In the genomic region with DNA sequence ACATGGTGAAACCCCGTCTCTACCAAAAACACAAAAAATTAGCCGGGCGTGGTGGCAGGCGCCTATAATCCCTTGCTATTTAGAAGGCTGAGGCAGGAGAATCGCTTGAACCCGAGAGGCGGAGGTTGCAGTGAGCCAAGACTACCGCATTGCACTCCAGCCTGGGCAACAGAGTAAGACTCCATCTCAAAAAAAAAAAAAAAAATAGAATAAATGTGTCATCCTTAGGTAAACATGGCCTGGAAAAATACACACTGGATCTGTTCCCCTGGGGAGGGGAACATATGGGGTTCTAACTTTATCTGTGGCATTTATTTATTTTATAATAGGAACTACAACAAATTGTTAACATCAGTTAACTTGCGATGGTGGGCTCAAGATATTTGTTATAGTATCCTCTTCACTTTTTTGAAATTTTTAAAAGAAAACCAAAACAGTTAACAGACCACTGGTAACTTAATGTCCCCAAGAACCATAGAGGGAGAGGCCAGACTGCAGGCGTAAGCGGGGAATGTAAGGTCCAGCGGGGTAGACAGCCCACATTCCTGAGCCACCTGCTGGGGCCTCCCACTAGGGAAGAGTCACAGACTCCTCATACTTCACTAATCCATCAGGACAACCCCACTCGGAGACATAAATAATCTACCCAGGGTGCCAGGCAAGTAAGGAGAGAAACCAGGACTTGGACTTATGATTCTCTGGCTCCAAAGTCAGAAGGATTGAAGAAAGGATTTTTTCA, we compare ENCODE assay signal across 1 cellular context.
A peak's percentile ranks its signal among the peaks of the same experiment; 100 is the strongest.
TF ChIP-seq lines count a peak whose summit lies in the region.

No MANE protein-coding gene starts in this region.

TF ChIP-seq in HepG2, 621 proteins besides CTCF, POLR2A, EP300 and RAD21 (continues in another document):
- TF ChIP-seq, protein P1, sequence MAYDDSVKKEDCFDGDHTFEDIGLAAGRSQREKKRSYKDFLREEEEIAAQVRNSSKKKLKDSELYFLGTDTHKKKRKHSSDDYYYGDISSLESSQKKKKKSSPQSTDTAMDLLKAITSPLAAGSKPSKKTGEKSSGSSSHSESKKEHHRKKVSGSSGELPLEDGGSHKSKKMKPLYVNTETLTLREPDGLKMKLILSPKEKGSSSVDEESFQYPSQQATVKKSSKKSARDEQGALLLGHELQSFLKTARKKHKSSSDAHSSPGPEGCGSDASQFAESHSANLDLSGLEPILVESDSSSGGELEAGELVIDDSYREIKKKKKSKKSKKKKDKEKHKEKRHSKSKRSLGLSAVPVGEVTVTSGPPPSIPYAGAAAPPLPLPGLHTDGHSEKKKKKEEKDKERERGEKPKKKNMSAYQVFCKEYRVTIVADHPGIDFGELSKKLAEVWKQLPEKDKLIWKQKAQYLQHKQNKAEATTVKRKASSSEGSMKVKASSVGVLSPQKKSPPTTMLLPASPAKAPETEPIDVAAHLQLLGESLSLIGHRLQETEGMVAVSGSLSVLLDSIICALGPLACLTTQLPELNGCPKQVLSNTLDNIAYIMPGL (CRISPR knock-in tag; IDR thresholded peaks at IDR 0.05; ENCODE audit: borderline replicate concordance in 1 of 2, low read depth in 1 of 2), result 0 out of 4 replicates have a peak, but pooled peaks of 1 of the 2 experiments have one; percentile 9
- TF ChIP-seq ZNF747 (CRISPR knock-in tag; IDR thresholded peaks at IDR 0.05; ENCODE audit: borderline replicate concordance) (no peak), NR2F1 (CRISPR knock-in tag; IDR thresholded peaks at IDR 0.05) (0 out of 4 replicates have a peak, but pooled peaks of 1 of the 2 experiments have one; percentile 17), FOXA1 (IDR thresholded peaks at IDR 0.05) (peak; percentile 72), FOXA1 (CRISPR knock-in tag; IDR thresholded peaks at IDR 0.05) (peak; percentile 54), NR2F6 (IDR thresholded peaks at IDR 0.05) (no peak), NR2F6 (CRISPR knock-in tag; IDR thresholded peaks at IDR 0.05) (no peak), SCMH1 (CRISPR knock-in tag; IDR thresholded peaks at IDR 0.05; ENCODE audit: borderline replicate concordance) (no peak), ZNF441 (CRISPR knock-in tag; IDR thresholded peaks at IDR 0.05; ENCODE audit: borderline replicate concordance) (0 out of 2 replicates have a peak, but pooled peaks have one; percentile 19), ZNF317 (CRISPR knock-in tag; IDR thresholded peaks at IDR 0.05) (peak; percentile 46; the same call in 1 of the 2 replicates), TMF1 (CRISPR knock-in tag; IDR thresholded peaks at IDR 0.05; ENCODE audit: low read depth) (no peak), ZNF121 (CRISPR knock-in tag; IDR thresholded peaks at IDR 0.05) (peak; percentile 97), RBFOX2 (IDR thresholded peaks at IDR 0.05; ENCODE audit: low read depth, low read length) (no peak), HOXA3 (CRISPR knock-in tag; IDR thresholded peaks at IDR 0.05) (0 out of 2 replicates have a peak, but pooled peaks have one; percentile 17), SUZ12 (IDR thresholded peaks at IDR 0.05; ENCODE audit: low read depth, low read length) (no peak), CREM (IDR thresholded peaks at IDR 0.05) (no peak), CREM (CRISPR knock-in tag; IDR thresholded peaks at IDR 0.05) (no peak), ZFP36 (IDR thresholded peaks at IDR 0.05; ENCODE audit: borderline replicate concordance, low read depth, low read length, partially characterized antibody) (no peak), GABPB1 (CRISPR knock-in tag; IDR thresholded peaks at IDR 0.05) (no peak), ZKSCAN1 (IDR thresholded peaks at IDR 0.05; ENCODE audit: low read length) (no peak), PHF21A (CRISPR knock-in tag; IDR thresholded peaks at IDR 0.05) (peak; percentile 35), PRMT3 (CRISPR knock-in tag; IDR thresholded peaks at IDR 0.05; ENCODE audit: borderline replicate concordance, low read depth) (no peak), TARDBP (CRISPR knock-in tag; IDR thresholded peaks at IDR 0.05) (no peak), ZNF350 (CRISPR knock-in tag; IDR thresholded peaks at IDR 0.05; ENCODE audit: borderline replicate concordance, low read depth) (0 out of 2 replicates have a peak, but pooled peaks have one; percentile 7), ELF3 (CRISPR knock-in tag; IDR thresholded peaks at IDR 0.05) (no peak), ZBTB7B (CRISPR knock-in tag; IDR thresholded peaks at IDR 0.05) (no peak), KAT2B (IDR thresholded peaks at IDR 0.05; ENCODE audit: borderline replicate concordance, low read depth, low read length) (no peak), ZNF431 (CRISPR knock-in tag; IDR thresholded peaks at IDR 0.05; ENCODE audit: borderline replicate concordance, low read depth) (no peak), SNAPC2 (CRISPR knock-in tag; IDR thresholded peaks at IDR 0.05) (no peak), RFX5 (IDR thresholded peaks at IDR 0.05; ENCODE audit: low read depth, low read length) (0 out of 2 replicates have a peak, but pooled peaks have one; percentile 9), MEF2D (CRISPR knock-in tag; IDR thresholded peaks at IDR 0.05) (no peak), ZNF44 (CRISPR knock-in tag; IDR thresholded peaks at IDR 0.05) (no peak), NFIC (IDR thresholded peaks at IDR 0.05; ENCODE audit: low read length) (peak; percentile 10; the same call in 1 of the 2 replicates), ATM (IDR thresholded peaks at IDR 0.05; ENCODE audit: borderline replicate concordance) (no peak), ZSCAN31 (CRISPR knock-in tag; IDR thresholded peaks at IDR 0.05; ENCODE audit: low read depth) (0 out of 2 replicates have a peak, but pooled peaks have one; percentile 52), BHLHE40 (IDR thresholded peaks at IDR 0.05; ENCODE audit: low read length) (no peak), ZNF136 (CRISPR knock-in tag; IDR thresholded peaks at IDR 0.05; ENCODE audit: low read depth) (no peak), FOSL2 (CRISPR knock-in tag; IDR thresholded peaks at IDR 0.05) (peak; percentile 72), ZNF343 (CRISPR knock-in tag; IDR thresholded peaks at IDR 0.05) (no peak)
- TF ChIP-seq, protein P2, sequence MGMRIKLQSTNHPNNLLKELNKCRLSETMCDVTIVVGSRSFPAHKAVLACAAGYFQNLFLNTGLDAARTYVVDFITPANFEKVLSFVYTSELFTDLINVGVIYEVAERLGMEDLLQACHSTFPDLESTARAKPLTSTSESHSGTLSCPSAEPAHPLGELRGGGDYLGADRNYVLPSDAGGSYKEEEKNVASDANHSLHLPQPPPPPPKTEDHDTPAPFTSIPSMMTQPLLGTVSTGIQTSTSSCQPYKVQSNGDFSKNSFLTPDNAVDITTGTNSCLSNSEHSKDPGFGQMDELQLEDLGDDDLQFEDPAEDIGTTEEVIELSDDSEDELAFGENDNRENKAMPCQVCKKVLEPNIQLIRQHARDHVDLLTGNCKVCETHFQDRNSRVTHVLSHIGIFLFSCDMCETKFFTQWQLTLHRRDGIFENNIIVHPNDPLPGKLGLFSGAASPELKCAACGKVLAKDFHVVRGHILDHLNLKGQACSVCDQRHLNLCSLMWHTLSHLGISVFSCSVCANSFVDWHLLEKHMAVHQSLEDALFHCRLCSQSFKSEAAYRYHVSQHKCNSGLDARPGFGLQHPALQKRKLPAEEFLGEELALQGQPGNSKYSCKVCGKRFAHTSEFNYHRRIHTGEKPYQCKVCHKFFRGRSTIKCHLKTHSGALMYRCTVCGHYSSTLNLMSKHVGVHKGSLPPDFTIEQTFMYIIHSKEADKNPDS (CRISPR knock-in tag; IDR thresholded peaks at IDR 0.05), result no peak
- TF ChIP-seq, protein P3, sequence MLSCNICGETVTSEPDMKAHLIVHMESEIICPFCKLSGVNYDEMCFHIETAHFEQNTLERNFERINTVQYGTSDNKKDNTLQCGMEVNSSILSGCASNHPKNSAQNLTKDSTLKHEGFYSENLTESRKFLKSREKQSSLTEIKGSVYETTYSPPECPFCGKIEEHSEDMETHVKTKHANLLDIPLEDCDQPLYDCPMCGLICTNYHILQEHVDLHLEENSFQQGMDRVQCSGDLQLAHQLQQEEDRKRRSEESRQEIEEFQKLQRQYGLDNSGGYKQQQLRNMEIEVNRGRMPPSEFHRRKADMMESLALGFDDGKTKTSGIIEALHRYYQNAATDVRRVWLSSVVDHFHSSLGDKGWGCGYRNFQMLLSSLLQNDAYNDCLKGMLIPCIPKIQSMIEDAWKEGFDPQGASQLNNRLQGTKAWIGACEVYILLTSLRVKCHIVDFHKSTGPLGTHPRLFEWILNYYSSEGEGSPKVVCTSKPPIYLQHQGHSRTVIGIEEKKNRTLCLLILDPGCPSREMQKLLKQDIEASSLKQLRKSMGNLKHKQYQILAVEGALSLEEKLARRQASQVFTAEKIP (CRISPR knock-in tag; IDR thresholded peaks at IDR 0.05; ENCODE audit: borderline replicate concordance), result no peak
- TF ChIP-seq, protein P4, sequence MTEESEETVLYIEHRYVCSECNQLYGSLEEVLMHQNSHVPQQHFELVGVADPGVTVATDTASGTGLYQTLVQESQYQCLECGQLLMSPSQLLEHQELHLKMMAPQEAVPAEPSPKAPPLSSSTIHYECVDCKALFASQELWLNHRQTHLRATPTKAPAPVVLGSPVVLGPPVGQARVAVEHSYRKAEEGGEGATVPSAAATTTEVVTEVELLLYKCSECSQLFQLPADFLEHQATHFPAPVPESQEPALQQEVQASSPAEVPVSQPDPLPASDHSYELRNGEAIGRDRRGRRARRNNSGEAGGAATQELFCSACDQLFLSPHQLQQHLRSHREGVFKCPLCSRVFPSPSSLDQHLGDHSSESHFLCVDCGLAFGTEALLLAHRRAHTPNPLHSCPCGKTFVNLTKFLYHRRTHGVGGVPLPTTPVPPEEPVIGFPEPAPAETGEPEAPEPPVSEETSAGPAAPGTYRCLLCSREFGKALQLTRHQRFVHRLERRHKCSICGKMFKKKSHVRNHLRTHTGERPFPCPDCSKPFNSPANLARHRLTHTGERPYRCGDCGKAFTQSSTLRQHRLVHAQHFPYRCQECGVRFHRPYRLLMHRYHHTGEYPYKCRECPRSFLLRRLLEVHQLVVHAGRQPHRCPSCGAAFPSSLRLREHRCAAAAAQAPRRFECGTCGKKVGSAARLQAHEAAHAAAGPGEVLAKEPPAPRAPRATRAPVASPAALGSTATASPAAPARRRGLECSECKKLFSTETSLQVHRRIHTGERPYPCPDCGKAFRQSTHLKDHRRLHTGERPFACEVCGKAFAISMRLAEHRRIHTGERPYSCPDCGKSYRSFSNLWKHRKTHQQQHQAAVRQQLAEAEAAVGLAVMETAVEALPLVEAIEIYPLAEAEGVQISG (CRISPR knock-in tag; IDR thresholded peaks at IDR 0.05), result peak; percentile 35; the same call in 1 of the 2 replicates
- TF ChIP-seq, protein P5, sequence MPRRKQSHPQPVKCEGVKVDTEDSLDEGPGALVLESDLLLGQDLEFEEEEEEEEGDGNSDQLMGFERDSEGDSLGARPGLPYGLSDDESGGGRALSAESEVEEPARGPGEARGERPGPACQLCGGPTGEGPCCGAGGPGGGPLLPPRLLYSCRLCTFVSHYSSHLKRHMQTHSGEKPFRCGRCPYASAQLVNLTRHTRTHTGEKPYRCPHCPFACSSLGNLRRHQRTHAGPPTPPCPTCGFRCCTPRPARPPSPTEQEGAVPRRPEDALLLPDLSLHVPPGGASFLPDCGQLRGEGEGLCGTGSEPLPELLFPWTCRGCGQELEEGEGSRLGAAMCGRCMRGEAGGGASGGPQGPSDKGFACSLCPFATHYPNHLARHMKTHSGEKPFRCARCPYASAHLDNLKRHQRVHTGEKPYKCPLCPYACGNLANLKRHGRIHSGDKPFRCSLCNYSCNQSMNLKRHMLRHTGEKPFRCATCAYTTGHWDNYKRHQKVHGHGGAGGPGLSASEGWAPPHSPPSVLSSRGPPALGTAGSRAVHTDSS (CRISPR knock-in tag; conservative IDR thresholded peaks at IDR 0.05), result no peak
- TF ChIP-seq, protein P6, sequence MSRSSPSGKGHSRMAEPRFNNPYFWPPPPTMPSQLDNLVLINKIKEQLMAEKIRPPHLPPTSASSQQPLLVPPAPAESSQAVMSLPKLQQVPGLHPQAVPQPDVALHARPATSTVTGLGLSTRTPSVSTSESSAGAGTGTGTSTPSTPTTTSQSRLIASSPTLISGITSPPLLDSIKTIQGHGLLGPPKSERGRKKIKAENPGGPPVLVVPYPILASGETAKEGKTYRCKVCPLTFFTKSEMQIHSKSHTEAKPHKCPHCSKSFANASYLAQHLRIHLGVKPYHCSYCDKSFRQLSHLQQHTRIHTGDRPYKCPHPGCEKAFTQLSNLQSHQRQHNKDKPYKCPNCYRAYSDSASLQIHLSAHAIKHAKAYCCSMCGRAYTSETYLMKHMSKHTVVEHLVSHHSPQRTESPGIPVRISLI (CRISPR knock-in tag; IDR thresholded peaks at IDR 0.05; ENCODE audit: borderline replicate concordance), result peak; percentile 70; the same call in 1 of the 2 replicates
- TF ChIP-seq, protein P7, sequence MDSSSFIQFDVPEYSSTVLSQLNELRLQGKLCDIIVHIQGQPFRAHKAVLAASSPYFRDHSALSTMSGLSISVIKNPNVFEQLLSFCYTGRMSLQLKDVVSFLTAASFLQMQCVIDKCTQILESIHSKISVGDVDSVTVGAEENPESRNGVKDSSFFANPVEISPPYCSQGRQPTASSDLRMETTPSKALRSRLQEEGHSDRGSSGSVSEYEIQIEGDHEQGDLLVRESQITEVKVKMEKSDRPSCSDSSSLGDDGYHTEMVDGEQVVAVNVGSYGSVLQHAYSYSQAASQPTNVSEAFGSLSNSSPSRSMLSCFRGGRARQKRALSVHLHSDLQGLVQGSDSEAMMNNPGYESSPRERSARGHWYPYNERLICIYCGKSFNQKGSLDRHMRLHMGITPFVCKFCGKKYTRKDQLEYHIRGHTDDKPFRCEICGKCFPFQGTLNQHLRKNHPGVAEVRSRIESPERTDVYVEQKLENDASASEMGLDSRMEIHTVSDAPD (CRISPR knock-in tag; IDR thresholded peaks at IDR 0.05), result no peak
- TF ChIP-seq, protein P8, sequence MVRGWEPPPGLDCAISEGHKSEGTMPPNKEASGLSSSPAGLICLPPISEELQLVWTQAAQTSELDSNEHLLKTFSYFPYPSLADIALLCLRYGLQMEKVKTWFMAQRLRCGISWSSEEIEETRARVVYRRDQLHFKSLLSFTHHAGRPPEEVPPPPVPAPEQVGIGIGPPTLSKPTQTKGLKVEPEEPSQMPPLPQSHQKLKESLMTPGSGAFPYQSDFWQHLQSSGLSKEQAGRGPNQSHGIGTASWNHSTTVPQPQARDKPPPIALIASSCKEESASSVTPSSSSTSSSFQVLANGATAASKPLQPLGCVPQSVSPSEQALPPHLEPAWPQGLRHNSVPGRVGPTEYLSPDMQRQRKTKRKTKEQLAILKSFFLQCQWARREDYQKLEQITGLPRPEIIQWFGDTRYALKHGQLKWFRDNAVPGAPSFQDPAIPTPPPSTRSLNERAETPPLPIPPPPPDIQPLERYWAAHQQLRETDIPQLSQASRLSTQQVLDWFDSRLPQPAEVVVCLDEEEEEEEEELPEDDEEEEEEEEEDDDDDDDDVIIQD (CRISPR knock-in tag; IDR thresholded peaks at IDR 0.05; ENCODE audit: low read depth), result peak; percentile 18; the same call in 1 of the 2 replicates
- TF ChIP-seq, protein P9, sequence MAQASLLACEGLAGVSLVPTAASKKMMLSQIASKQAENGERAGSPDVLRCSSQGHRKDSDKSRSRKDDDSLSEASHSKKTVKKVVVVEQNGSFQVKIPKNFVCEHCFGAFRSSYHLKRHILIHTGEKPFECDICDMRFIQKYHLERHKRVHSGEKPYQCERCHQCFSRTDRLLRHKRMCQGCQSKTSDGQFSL (CRISPR knock-in tag; IDR thresholded peaks at IDR 0.05), result no peak
